Comparison of ENCODE assay signal across 24 cellular contexts in genomic region chr4:79788884-79789283, GRCh38.
DNase-seq lines count a peak whose midpoint lies in the region; ATAC-seq, FAIRE-seq and TF ChIP-seq lines count a peak whose summit lies in the region.
"Had no signal": no experiment of that assay in that cellular context is flagged by ENCODE, and none has a peak within 500 bp of the region (broad histone marks: within the 10 kb centered on the region; RNA-seq: fewer than 3 reads in every experiment).

No MANE protein-coding gene starts in this region.

- H2AFZ ChIP-seq in OCI-LY7 (ENCODE audit: low read length) (no peak overlapping the region), K562 (ENCODE audit: low read depth, low read length) (no peak overlapping the region), neural progenitor cell (replicated peaks) (no peak overlapping the region)

- H3K4me3 ChIP-seq in OCI-LY7 (ENCODE audit: low read depth, low read length, poor library complexity, severe bottlenecking) (no peak overlapping the region), K562 (no peak overlapping the region), neural progenitor cell (no peak overlapping the region)
- H3K4me3 ChIP-seq: A549, HAP-1 had no signal

- in situ Hi-C loops in K562 (cut with MboI) = no loop called here

- ATAC-seq in K562 = no peak
- no peak for ATAC-seq in GM18870 (IDR thresholded peaks at IDR 0.05; ENCODE audit: unreplicated experiment)
- no peak for ATAC-seq in HG02610 (IDR thresholded peaks at IDR 0.05; ENCODE audit: unreplicated experiment)
- ATAC-seq: A549 had no signal

- TF ChIP-seq POLR2A in K562 (conservative IDR thresholded peaks at IDR 0.05) = no peak

- H3K4me1 Mint-ChIP-seq in neural progenitor cell = no peaks in the 10 kb centered on the region
- H3K4me1 Mint-ChIP-seq: CD14-positive monocyte; CD8-positive, alpha-beta memory T cell had no signal

- H3K27ac Mint-ChIP-seq in neural progenitor cell = no peak overlapping the region
- H3K27ac Mint-ChIP-seq: CD14-positive monocyte; CD4-positive, alpha-beta T cell; CD8-positive, alpha-beta memory T cell had no signal

- no peak overlapping the region for H3K4me2 ChIP-seq in OCI-LY7 (ENCODE audit: low read length)
- H3K4me2 ChIP-seq in K562 (ENCODE audit: insufficient read depth, low read length) = no peak overlapping the region
- H3K4me2 ChIP-seq in neural progenitor cell = no peak overlapping the region
- H3K4me2 ChIP-seq: A549; BLaER1 treated with 17β-estradiol and CSF1 and Interleukin-3, amounts not matched to agents 10 nM and 100 nM had no signal

- TF ChIP-seq RAD21 in K562 (CRISPR knock-in tag; conservative IDR thresholded peaks at IDR 0.05 in 1 of 2, IDR thresholded peaks at IDR 0.05 in 1 of 2) = no peak

- H3K4me1 ChIP-seq in OCI-LY7 (ENCODE audit: insufficient read depth, low read length, poor library complexity, severe bottlenecking) (no peaks in the 10 kb centered on the region), K562 (replicated peaks in 1 of 2; ENCODE audit: control insufficient read depth in 2 of 2, insufficient read depth in 2 of 2, low read length in 2 of 2) (no peaks in the 10 kb centered on the region), neural progenitor cell (no peaks in the 10 kb centered on the region)
- H3K4me1 ChIP-seq: A549; BE2C; BLaER1 treated with 17β-estradiol and CSF1 and Interleukin-3, amounts not matched to agents 10 nM and 100 nM; HAP-1 had no signal

- no peaks in the 10 kb centered on the region for H3F3A ChIP-seq in neural progenitor cell (ENCODE audit: low read depth)

- peaks cover 31% of the 10 kb centered on the region for H3K9me3 Mint-ChIP-seq in neural progenitor cell

- FAIRE-seq in K562 (lab: Jason Lieb, UNC) = no peak
- FAIRE-seq: A549, D721Med, G401.6, H54 had no signal

- no peak for TF ChIP-seq EP300 in K562 (IDR thresholded peaks at IDR 0.05; ENCODE audit: low read length)

- BruUV-seq in OCI-LY7 (replicated peaks; lab: Mats Ljungman, UMichigan) (no TSS peak), K562 (replicated peaks; lab: Mats Ljungman, UMichigan) (no TSS peak)

- no peaks in the 10 kb centered on the region for H3K79me2 ChIP-seq in OCI-LY7 (ENCODE audit: insufficient read depth, low read depth, low read length)
- H3K79me2 ChIP-seq in K562 (ENCODE audit: control insufficient read depth, insufficient read depth, low read length) = no peaks in the 10 kb centered on the region
- no peaks in the 10 kb centered on the region for H3K79me2 ChIP-seq in neural progenitor cell (ENCODE audit: low read depth)

- 0% methylated on average over 1 of the region's 1 CpG for WGBS in K562 (ENCODE audit: insufficient coverage, low coverage, missing lambda C conversion rate)

- no peak overlapping the region for H3K4me3 Mint-ChIP-seq in neural progenitor cell
- H3K4me3 Mint-ChIP-seq: CD14-positive monocyte; CD4-positive, alpha-beta T cell; CD8-positive, alpha-beta memory T cell had no signal

- no peak overlapping the region for H3K27ac ChIP-seq in OCI-LY7 (ENCODE audit: low read depth, low read length, poor library complexity, severe bottlenecking)
- no peak overlapping the region for H3K27ac ChIP-seq in K562 (ENCODE audit: extremely low read depth, low read depth, low read length)
- no peak overlapping the region for H3K27ac ChIP-seq in neural progenitor cell
- H3K27ac ChIP-seq: A549; BLaER1 treated with 17β-estradiol and CSF1 and Interleukin-3, amounts not matched to agents 10 nM and 100 nM had no signal

- DNase-seq in DMS53 (lab: John Stamatoyannopoulos, UW) (peak; percentile 22), DMS53 treated with DMSO at 0.1 percent for 48 hours (lab: John Stamatoyannopoulos, UW; ENCODE audit: unreplicated experiment) (no peak), OCI-LY7 (ENCODE audit: low spot score) (peak; percentile 3), K562 (ENCODE audit: extremely low read depth in 1 of 4, low spot score in 3 of 4) (peak in 1 of 4 experiments; percentile 3), neural progenitor cell (ENCODE audit: low spot score) (peak; percentile 3), T1000 (lab: John Stamatoyannopoulos, UW) (no peak)
- DNase-seq: 8988T; ACHN; AML-193; BE2C; CD4-positive, alpha-beta T cell; CD8-positive, alpha-beta memory T cell; DMS153; DMS79 treated with DMSO at 0.1 percent for 48 hours; GOT3 had no signal

- H3K36me3 Mint-ChIP-seq in neural progenitor cell = no peaks in the 10 kb centered on the region
- H3K36me3 Mint-ChIP-seq: CD14-positive monocyte; CD8-positive, alpha-beta memory T cell had no signal

- CTCF ChIA-PET in OCI-LY7 (lab: Charles Lee; ENCODE audit: unreplicated experiment) (no interaction called here), K562 (lab: Yijun Ruan, JAX; ENCODE audit: low intra/inter-chr PET ratio) (no interaction called here)

- POLR2A ChIA-PET in OCI-LY7 (lab: Charles Lee) (no interaction called here), K562 (lab: Yijun Ruan, JAX) (interaction anchor here (0.7 kb wide), 1 partner anchor 77 kb away, joined by 3 read pairs; no protein-coding TSS in a partner anchor)

- H4K20me1 ChIP-seq in OCI-LY7 (ENCODE audit: insufficient read depth, low read length) (no peaks in the 10 kb centered on the region), K562 (replicated peaks; ENCODE audit: control insufficient read depth, insufficient read depth, low read length) (no peaks in the 10 kb centered on the region), neural progenitor cell (ENCODE audit: low read depth) (no peaks in the 10 kb centered on the region)
- H4K20me1 ChIP-seq: BLaER1 treated with 17β-estradiol and CSF1 and Interleukin-3, amounts not matched to agents 10 nM and 100 nM had no signal

- no peaks in the 10 kb centered on the region for H3K36me3 ChIP-seq in OCI-LY7 (ENCODE audit: insufficient read depth, low read length)
- H3K36me3 ChIP-seq in K562 (ENCODE audit: control insufficient read depth, insufficient read depth, low read length) = no peaks in the 10 kb centered on the region
- no peaks in the 10 kb centered on the region for H3K36me3 ChIP-seq in neural progenitor cell
- H3K36me3 ChIP-seq: BE2C, HAP-1 had no signal

- H3K9me3 ChIP-seq in OCI-LY7 (ENCODE audit: low read length) (0 out of 2 replicates have a peak, but pooled peaks cover 4% of the 10 kb centered on the region), K562 (replicated peaks; ENCODE audit: control insufficient read depth, insufficient read depth, low read depth, low read length) (peaks cover 4% of the 10 kb centered on the region; the same call in 1 of the 2 replicates), neural progenitor cell (ENCODE audit: low read depth) (peaks cover 3% of the 10 kb centered on the region)
- H3K9me3 ChIP-seq: A549, BE2C, HAP-1 had no signal

- H3K27me3 Mint-ChIP-seq in neural progenitor cell (ENCODE audit: insufficient read depth, low read depth) = no peaks in the 10 kb centered on the region
- H3K27me3 Mint-ChIP-seq: CD4-positive, alpha-beta T cell; CD8-positive, alpha-beta memory T cell had no signal

- no peaks in the 10 kb centered on the region for H3K9me1 ChIP-seq in K562 (ENCODE audit: control insufficient read depth, insufficient read depth, low read length)

- no peak overlapping the region for H3K9ac ChIP-seq in K562 (ENCODE audit: insufficient read depth in 1 of 2, low read depth in 2 of 2, low read length in 2 of 2)
- no peak overlapping the region for H3K9ac ChIP-seq in neural progenitor cell
- H3K9ac ChIP-seq: BLaER1 treated with 17β-estradiol and CSF1 and Interleukin-3, amounts not matched to agents 10 nM and 100 nM had no signal

- H3K9me2 ChIP-seq in OCI-LY7 (ENCODE audit: insufficient read depth, low read length) = no peaks in the 10 kb centered on the region

- H3K27me3 ChIP-seq in K562 (ENCODE audit: control insufficient read depth in 2 of 2, insufficient read depth in 2 of 2, low read length in 2 of 2) = no peaks in the 10 kb centered on the region
- no peaks in the 10 kb centered on the region for H3K27me3 ChIP-seq in neural progenitor cell
- H3K27me3 ChIP-seq: BE2C; BLaER1 treated with 17β-estradiol and CSF1 and Interleukin-3, amounts not matched to agents 10 nM and 100 nM had no signal

- intact Hi-C loops in OCI-LY7 (cut with micrococcal nuclease; ENCODE audit: unreplicated experiment) (no loop called here), K562 (cut with micrococcal nuclease) (no loop called here)

- TF ChIP-seq CTCF in OCI-LY7 (conservative IDR thresholded peaks at IDR 0.05; ENCODE audit: low read length) = no peak
- no peak for TF ChIP-seq CTCF in K562 (IDR thresholded peaks at IDR 0.05 in 2 of 3, conservative IDR thresholded peaks at IDR 0.05 in 1 of 3; ENCODE audit: insufficient read depth in 2 of 3, low read depth in 1 of 3, low read length in 3 of 3)
- no peak for TF ChIP-seq CTCF in neural progenitor cell (IDR thresholded peaks at IDR 0.05)

TF ChIP-seq in K562, 482 proteins besides CTCF, POLR2A, EP300 and RAD21 (continues in another document):
- TF ChIP-seq ZNF449 (CRISPR knock-in tag; IDR thresholded peaks at IDR 0.05) (no peak), NFXL1 (CRISPR knock-in tag; IDR thresholded peaks at IDR 0.05) (no peak), TEAD1 (CRISPR knock-in tag; IDR thresholded peaks at IDR 0.05) (no peak)
- TF ChIP-seq, protein P1, sequence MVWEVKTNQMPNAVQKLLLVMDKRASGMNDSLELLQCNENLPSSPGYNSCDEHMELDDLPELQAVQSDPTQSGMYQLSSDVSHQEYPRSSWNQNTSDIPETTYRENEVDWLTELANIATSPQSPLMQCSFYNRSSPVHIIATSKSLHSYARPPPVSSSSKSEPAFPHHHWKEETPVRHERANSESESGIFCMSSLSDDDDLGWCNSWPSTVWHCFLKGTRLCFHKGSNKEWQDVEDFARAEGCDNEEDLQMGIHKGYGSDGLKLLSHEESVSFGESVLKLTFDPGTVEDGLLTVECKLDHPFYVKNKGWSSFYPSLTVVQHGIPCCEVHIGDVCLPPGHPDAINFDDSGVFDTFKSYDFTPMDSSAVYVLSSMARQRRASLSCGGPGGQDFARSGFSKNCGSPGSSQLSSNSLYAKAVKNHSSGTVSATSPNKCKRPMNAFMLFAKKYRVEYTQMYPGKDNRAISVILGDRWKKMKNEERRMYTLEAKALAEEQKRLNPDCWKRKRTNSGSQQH (CRISPR knock-in tag; IDR thresholded peaks at IDR 0.05) = no peak

Comparison
In these comparisons a context has a peak if more than half of its experiments do, and no peak if none do; other contexts are left out.
1. DNase-seq: peak in DMS53 (single experiment), OCI-LY7 (single experiment) and neural progenitor cell (single experiment); none in DMS53 treated with DMSO at 0.1 percent for 48 hours (single experiment) and T1000 (single experiment).